Comparison of ENCODE assay signal across 1 cellular context in the genomic region with DNA sequence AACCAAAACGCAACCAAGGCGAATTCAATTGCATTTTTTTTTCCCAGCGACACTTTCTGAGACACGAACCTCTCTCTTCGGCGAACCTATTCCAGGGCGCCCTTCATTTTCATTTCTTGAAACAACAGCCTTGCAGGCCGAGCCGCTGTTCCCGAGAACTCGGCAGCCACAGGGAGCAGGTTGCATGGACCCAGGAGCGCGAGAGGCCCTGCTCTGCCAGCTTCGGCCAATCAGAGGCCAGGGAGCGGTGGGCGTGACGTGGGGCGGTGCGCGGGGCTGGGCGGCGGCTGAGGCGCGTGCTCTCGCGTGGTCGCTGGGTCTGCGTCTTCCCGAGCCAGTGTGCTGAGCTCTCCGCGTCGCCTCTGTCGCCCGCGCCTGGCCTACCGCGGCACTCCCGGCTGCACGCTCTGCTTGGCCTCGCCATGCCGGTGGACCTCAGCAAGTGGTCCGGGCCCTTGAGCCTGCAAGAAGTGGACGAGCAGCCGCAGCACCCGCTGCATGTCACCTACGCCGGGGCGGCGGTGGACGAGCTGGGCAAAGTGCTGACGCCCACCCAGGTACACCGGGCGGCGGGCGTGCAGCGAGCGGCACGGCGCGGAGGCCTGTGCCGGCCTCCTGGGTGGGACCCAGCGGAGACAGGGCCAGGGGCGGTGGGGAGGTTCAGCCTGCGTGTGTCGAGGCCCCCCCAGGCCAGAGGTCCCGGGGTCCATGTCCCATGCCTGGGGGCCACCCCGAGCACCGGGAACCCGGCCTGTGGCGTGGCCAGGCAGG.
TF ChIP-seq lines count a peak whose summit lies in the region.

A gene (plus strand): TSS at position 337 of the 771 bp plus-strand sequence. CDS start 86 bp downstream, at position 423.

TF ChIP-seq in HepG2, 621 proteins besides CTCF, POLR2A, EP300 and RAD21 (continued from another document and continues in another):
- TF ChIP-seq ZNF616 (CRISPR knock-in tag; IDR thresholded peaks at IDR 0.05; ENCODE audit: low read depth) (peak; percentile 94), ZBTB1 (CRISPR knock-in tag; IDR thresholded peaks at IDR 0.05; ENCODE audit: borderline replicate concordance) (no peak), SRSF9 (IDR thresholded peaks at IDR 0.05; ENCODE audit: borderline replicate concordance, insufficient read depth, low read depth, low read length, poor library complexity, severe bottlenecking) (no peak), SMC3 (IDR thresholded peaks at IDR 0.05; ENCODE audit: low read length) (no peak), ZSCAN25 (CRISPR knock-in tag; IDR thresholded peaks at IDR 0.05) (peak; percentile 69), ZSCAN9 (CRISPR knock-in tag; IDR thresholded peaks at IDR 0.05; ENCODE audit: borderline replicate concordance) (peak; percentile 85), RNF2 (conservative IDR thresholded peaks at IDR 0.05; ENCODE audit: low read depth) (peak; percentile 81), IKZF4 (CRISPR knock-in tag; IDR thresholded peaks at IDR 0.05; ENCODE audit: borderline replicate concordance, low read depth, not compliant biosample characterization) (peak; percentile 97), ZSCAN29 (CRISPR knock-in tag; conservative IDR thresholded peaks at IDR 0.05) (no peak; the same call in 1 of the 2 replicates), SNRNP70 (IDR thresholded peaks at IDR 0.05; ENCODE audit: low read depth, low read length) (no peak), ARID2 (CRISPR knock-in tag; IDR thresholded peaks at IDR 0.05; ENCODE audit: borderline replicate concordance) (peak; percentile 86; the same call in 1 of the 2 replicates), MED1 (CRISPR knock-in tag; IDR thresholded peaks at IDR 0.05) (peak; percentile 90), KAT2B (IDR thresholded peaks at IDR 0.05; ENCODE audit: borderline replicate concordance, low read depth, low read length) (no peak), ZNF766 (CRISPR knock-in tag; IDR thresholded peaks at IDR 0.05; ENCODE audit: borderline replicate concordance) (peak; percentile 95; the same call in 1 of the 2 replicates), ZNF234 (CRISPR knock-in tag; conservative IDR thresholded peaks at IDR 0.05) (no peak; the same call in 1 of the 2 replicates), TCF7L2 (IDR thresholded peaks at IDR 0.05; ENCODE audit: low read depth, low read length) (no peak), ZNF33B (CRISPR knock-in tag; IDR thresholded peaks at IDR 0.05) (peak; percentile 70; the same call in 1 of the 2 replicates), ZNF530 (CRISPR knock-in tag; IDR thresholded peaks at IDR 0.05; ENCODE audit: low read depth) (no peak), ZNF253 (CRISPR knock-in tag; IDR thresholded peaks at IDR 0.05; ENCODE audit: borderline replicate concordance) (no peak), ZKSCAN1 (IDR thresholded peaks at IDR 0.05; ENCODE audit: low read length) (no peak), EHMT2 (IDR thresholded peaks at IDR 0.05; ENCODE audit: borderline replicate concordance, low read depth, low read length) (no peak), RARG (CRISPR knock-in tag; IDR thresholded peaks at IDR 0.05; ENCODE audit: low read depth) (no peak), HCFC1 (IDR thresholded peaks at IDR 0.05; ENCODE audit: low read depth, low read length) (no peak), RFX5 (IDR thresholded peaks at IDR 0.05; ENCODE audit: low read depth, low read length) (peak; percentile 67; the same call in 1 of the 2 replicates), ZBTB8A (CRISPR knock-in tag; IDR thresholded peaks at IDR 0.05; ENCODE audit: borderline replicate concordance, low read depth) (0 out of 2 replicates have a peak, but pooled peaks have one; percentile 59), ZMYM3 (CRISPR knock-in tag; IDR thresholded peaks at IDR 0.05) (peak; percentile 92), ZNF335 (CRISPR knock-in tag; IDR thresholded peaks at IDR 0.05) (peak; percentile 86), SOX6 (IDR thresholded peaks at IDR 0.05) (no peak), SOX6 (CRISPR knock-in tag; IDR thresholded peaks at IDR 0.05) (peak; percentile 64; the same call in 1 of the 2 replicates), FOXK2 (IDR thresholded peaks at IDR 0.05) (no peak), ZNF878 (CRISPR knock-in tag; IDR thresholded peaks at IDR 0.05) (no peak; the same call in 1 of the 2 replicates), ZNF781 (CRISPR knock-in tag; IDR thresholded peaks at IDR 0.05; ENCODE audit: borderline replicate concordance, not compliant biosample characterization) (peak; percentile 72), SMARCE1 (IDR thresholded peaks at IDR 0.05; ENCODE audit: borderline replicate concordance) (no peak), SMAD9 (CRISPR knock-in tag; IDR thresholded peaks at IDR 0.05) (no peak; the same call in 1 of the 2 replicates), POGZ (CRISPR knock-in tag; IDR thresholded peaks at IDR 0.05) (peak; percentile 89), RFX3 (CRISPR knock-in tag; IDR thresholded peaks at IDR 0.05) (no peak), ZNF205 (CRISPR knock-in tag; IDR thresholded peaks at IDR 0.05) (0 out of 2 replicates have a peak, but pooled peaks have one; percentile 56), ZNF598 (CRISPR knock-in tag; IDR thresholded peaks at IDR 0.05; ENCODE audit: borderline replicate concordance) (peak; percentile 33; the same call in 1 of the 2 replicates), ZSCAN21 (CRISPR knock-in tag; IDR thresholded peaks at IDR 0.05; ENCODE audit: borderline replicate concordance) (peak; percentile 92; the same call in 1 of the 2 replicates), ZNF546 (CRISPR knock-in tag; conservative IDR thresholded peaks at IDR 0.05) (peak; percentile 77; the same call in 1 of the 2 replicates), ZFP36L2 (CRISPR knock-in tag; IDR thresholded peaks at IDR 0.05) (no peak), ARHGAP35 (CRISPR knock-in tag; IDR thresholded peaks at IDR 0.05; ENCODE audit: borderline replicate concordance) (peak; percentile 73; the same call in 1 of the 2 replicates), ZNF788 (CRISPR knock-in tag; IDR thresholded peaks at IDR 0.05; ENCODE audit: borderline replicate concordance) (peak; percentile 94), ZNF562 (CRISPR knock-in tag; IDR thresholded peaks at IDR 0.05; ENCODE audit: borderline replicate concordance) (no peak), MED13 (CRISPR knock-in tag; IDR thresholded peaks at IDR 0.05) (peak; percentile 89), KLF12 (CRISPR knock-in tag; IDR thresholded peaks at IDR 0.05; ENCODE audit: borderline replicate concordance) (peak; percentile 97), ZNF569 (CRISPR knock-in tag; IDR thresholded peaks at IDR 0.05; ENCODE audit: borderline replicate concordance) (no peak), MZF1 (CRISPR knock-in tag; IDR thresholded peaks at IDR 0.05; ENCODE audit: borderline replicate concordance) (no peak), ZNF619 (CRISPR knock-in tag; IDR thresholded peaks at IDR 0.05) (peak; percentile 68; the same call in 1 of the 2 replicates), SP2 (CRISPR knock-in tag; IDR thresholded peaks at IDR 0.05) (peak; percentile 69), PHF21A (CRISPR knock-in tag; IDR thresholded peaks at IDR 0.05) (peak; percentile 81), ARNT2 (CRISPR knock-in tag; IDR thresholded peaks at IDR 0.05; ENCODE audit: low read depth) (peak; percentile 96), FOXM1 (CRISPR knock-in tag; IDR thresholded peaks at IDR 0.05) (no peak)
- TF ChIP-seq, protein P1, sequence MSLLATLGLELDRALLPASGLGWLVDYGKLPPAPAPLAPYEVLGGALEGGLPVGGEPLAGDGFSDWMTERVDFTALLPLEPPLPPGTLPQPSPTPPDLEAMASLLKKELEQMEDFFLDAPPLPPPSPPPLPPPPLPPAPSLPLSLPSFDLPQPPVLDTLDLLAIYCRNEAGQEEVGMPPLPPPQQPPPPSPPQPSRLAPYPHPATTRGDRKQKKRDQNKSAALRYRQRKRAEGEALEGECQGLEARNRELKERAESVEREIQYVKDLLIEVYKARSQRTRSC (CRISPR knock-in tag; IDR thresholded peaks at IDR 0.05; ENCODE audit: low read depth): peak; percentile 73; the same call in 1 of the 2 replicates
- TF ChIP-seq, protein P2, sequence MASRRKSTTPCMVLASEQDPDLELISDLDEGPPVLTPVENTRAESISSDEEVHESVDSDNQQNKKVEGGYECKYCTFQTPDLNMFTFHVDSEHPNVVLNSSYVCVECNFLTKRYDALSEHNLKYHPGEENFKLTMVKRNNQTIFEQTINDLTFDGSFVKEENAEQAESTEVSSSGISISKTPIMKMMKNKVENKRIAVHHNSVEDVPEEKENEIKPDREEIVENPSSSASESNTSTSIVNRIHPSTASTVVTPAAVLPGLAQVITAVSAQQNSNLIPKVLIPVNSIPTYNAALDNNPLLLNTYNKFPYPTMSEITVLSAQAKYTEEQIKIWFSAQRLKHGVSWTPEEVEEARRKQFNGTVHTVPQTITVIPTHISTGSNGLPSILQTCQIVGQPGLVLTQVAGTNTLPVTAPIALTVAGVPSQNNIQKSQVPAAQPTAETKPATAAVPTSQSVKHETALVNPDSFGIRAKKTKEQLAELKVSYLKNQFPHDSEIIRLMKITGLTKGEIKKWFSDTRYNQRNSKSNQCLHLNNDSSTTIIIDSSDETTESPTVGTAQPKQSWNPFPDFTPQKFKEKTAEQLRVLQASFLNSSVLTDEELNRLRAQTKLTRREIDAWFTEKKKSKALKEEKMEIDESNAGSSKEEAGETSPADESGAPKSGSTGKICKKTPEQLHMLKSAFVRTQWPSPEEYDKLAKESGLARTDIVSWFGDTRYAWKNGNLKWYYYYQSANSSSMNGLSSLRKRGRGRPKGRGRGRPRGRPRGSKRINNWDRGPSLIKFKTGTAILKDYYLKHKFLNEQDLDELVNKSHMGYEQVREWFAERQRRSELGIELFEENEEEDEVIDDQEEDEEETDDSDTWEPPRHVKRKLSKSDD (CRISPR knock-in tag; IDR thresholded peaks at IDR 0.05; ENCODE audit: low read depth): peak; percentile 76; the same call in 1 of the 2 replicates
- TF ChIP-seq, protein P3, sequence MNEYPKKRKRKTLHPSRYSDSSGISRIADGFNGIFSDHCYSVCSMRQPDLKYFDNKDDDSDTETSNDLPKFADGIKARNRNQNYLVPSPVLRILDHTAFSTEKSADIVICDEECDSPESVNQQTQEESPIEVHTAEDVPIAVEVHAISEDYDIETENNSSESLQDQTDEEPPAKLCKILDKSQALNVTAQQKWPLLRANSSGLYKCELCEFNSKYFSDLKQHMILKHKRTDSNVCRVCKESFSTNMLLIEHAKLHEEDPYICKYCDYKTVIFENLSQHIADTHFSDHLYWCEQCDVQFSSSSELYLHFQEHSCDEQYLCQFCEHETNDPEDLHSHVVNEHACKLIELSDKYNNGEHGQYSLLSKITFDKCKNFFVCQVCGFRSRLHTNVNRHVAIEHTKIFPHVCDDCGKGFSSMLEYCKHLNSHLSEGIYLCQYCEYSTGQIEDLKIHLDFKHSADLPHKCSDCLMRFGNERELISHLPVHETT (CRISPR knock-in tag; conservative IDR thresholded peaks at IDR 0.05): no peak
- TF ChIP-seq, protein P4, sequence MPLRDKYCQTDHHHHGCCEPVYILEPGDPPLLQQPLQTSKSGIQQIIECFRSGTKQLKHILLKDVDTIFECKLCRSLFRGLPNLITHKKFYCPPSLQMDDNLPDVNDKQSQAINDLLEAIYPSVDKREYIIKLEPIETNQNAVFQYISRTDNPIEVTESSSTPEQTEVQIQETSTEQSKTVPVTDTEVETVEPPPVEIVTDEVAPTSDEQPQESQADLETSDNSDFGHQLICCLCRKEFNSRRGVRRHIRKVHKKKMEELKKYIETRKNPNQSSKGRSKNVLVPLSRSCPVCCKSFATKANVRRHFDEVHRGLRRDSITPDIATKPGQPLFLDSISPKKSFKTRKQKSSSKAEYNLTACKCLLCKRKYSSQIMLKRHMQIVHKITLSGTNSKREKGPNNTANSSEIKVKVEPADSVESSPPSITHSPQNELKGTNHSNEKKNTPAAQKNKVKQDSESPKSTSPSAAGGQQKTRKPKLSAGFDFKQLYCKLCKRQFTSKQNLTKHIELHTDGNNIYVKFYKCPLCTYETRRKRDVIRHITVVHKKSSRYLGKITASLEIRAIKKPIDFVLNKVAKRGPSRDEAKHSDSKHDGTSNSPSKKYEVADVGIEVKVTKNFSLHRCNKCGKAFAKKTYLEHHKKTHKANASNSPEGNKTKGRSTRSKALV (CRISPR knock-in tag; IDR thresholded peaks at IDR 0.05): peak; percentile 70
- TF ChIP-seq, protein P5, sequence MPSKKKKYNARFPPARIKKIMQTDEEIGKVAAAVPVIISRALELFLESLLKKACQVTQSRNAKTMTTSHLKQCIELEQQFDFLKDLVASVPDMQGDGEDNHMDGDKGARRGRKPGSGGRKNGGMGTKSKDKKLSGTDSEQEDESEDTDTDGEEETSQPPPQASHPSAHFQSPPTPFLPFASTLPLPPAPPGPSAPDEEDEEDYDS (CRISPR knock-in tag; IDR thresholded peaks at IDR 0.05): peak; percentile 94
- TF ChIP-seq, protein P6, sequence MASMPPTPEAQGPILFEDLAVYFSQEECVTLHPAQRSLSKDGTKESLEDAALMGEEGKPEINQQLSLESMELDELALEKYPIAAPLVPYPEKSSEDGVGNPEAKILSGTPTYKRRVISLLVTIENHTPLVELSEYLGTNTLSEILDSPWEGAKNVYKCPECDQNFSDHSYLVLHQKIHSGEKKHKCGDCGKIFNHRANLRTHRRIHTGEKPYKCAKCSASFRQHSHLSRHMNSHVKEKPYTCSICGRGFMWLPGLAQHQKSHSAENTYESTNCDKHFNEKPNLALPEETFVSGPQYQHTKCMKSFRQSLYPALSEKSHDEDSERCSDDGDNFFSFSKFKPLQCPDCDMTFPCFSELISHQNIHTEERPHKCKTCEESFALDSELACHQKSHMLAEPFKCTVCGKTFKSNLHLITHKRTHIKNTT (CRISPR knock-in tag; IDR thresholded peaks at IDR 0.05): no peak
- TF ChIP-seq, protein P7, sequence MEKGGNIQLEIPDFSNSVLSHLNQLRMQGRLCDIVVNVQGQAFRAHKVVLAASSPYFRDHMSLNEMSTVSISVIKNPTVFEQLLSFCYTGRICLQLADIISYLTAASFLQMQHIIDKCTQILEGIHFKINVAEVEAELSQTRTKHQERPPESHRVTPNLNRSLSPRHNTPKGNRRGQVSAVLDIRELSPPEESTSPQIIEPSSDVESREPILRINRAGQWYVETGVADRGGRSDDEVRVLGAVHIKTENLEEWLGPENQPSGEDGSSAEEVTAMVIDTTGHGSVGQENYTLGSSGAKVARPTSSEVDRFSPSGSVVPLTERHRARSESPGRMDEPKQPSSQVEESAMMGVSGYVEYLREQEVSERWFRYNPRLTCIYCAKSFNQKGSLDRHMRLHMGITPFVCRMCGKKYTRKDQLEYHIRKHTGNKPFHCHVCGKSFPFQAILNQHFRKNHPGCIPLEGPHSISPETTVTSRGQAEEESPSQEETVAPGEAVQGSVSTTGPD (CRISPR knock-in tag; IDR thresholded peaks at IDR 0.05): no peak
